In the genomic region with DNA sequence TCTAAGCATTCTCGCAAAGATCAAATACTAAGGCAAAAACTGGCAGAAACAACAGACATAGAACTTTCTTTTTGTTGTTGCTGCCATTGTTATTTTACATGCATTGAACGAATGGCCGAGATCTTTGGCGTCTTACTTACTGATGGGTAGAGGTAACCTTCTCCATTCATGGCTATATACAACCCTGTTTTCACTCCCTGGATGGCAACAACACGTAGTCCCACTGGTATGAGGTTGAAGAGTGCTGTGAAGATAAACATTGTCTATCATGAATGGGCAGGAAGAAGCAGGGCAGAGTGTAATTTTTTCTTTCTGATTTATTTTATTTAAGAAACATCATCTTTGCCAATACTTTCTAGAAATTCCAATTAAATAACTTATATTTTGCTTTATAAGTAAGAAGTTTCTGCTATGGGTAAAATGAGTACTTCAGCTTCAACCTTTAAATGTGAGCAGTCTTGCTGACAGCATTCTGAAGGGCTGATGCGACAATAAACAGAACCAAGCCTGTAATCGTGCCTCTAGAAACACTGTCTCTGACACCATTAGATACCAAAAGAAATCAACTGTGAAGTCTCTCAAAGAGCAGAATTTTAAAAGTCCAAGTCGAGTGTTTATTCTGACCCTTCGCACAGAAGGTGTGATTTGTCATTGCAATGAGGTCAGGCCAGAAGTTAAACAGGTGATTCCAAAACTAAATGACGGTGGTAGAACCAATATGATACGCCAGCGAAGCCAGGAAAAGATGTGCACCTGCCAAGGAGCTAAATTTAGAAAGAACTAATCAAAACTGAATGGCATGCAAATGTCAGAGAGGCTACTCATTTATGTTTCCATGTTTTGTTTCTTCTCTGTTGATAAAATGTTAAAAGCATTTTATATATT, we compare ENCODE assay signal across 13 cellular contexts.
DNase-seq lines count a peak whose midpoint lies in the region; ATAC-seq and TF ChIP-seq lines count a peak whose summit lies in the region.
"Had no signal": no experiment of that assay in that cellular context is flagged by ENCODE, and none has a peak within 500 bp of the region (broad histone marks: within the 10 kb centered on the region; RNA-seq: fewer than 3 reads in every experiment).

No MANE protein-coding gene starts in this region.

- H3K9me3 ChIP-seq in Caco-2 (no peaks in the 10 kb centered on the region), OCI-LY7 (ENCODE audit: low read length) (no peaks in the 10 kb centered on the region)
- H3K9me3 ChIP-seq: ascending aorta, gastrocnemius medialis had no signal

- H2AFZ ChIP-seq in OCI-LY7 (ENCODE audit: low read length): no peak overlapping the region

- H3K9me3 Mint-ChIP-seq in WTC11 (no peaks in the 10 kb centered on the region), Caco-2 (ENCODE audit: unreplicated experiment) (no peaks in the 10 kb centered on the region)
- no peaks in the 10 kb centered on the region for H3K9me3 Mint-ChIP-seq in activated CD4-positive, alpha-beta T cell treated with anti-CD3 and anti-CD28 coated beads, Interleukin-2, amount 10 ng/mL, durations not matched to agents 24 days and 14 days
- H3K9me3 Mint-ChIP-seq: activated T-cell treated with anti-CD3 and anti-CD28 coated beads, Interleukin-2, amount 50 U/mL, for 24 hours had no signal

- no peak overlapping the region for H3K4me3 ChIP-seq in Caco-2 (ENCODE audit: low read depth, low read length)
- H3K4me3 ChIP-seq in OCI-LY7 (ENCODE audit: low read depth, low read length, poor library complexity, severe bottlenecking): no peak overlapping the region
- H3K4me3 ChIP-seq: ascending aorta, gastrocnemius medialis had no signal

- CTCF ChIA-PET in WTC11 (lab: Charles Lee) (no interaction called here), Caco-2 (lab: Charles Lee) (no interaction called here), OCI-LY7 (lab: Charles Lee; ENCODE audit: unreplicated experiment) (no interaction called here)

- no peaks in the 10 kb centered on the region for H3K9me2 ChIP-seq in OCI-LY7 (ENCODE audit: insufficient read depth, low read length)

- H3K4me3 Mint-ChIP-seq in WTC11 (no peak overlapping the region), Caco-2 (ENCODE audit: unreplicated experiment) (no peak overlapping the region)
- no peak overlapping the region for H3K4me3 Mint-ChIP-seq in activated CD4-positive, alpha-beta T cell treated with anti-CD3 and anti-CD28 coated beads, Interleukin-2, amount 10 ng/mL, durations not matched to agents 24 days and 14 days
- H3K4me3 Mint-ChIP-seq: activated T-cell treated with anti-CD3 and anti-CD28 coated beads, Interleukin-2, amount 50 U/mL, for 24 hours had no signal

- DNase-seq in WTC11 (ENCODE audit: low spot score) (no peak), HuH-7 (ENCODE audit: low spot score) (no peak), Caco-2 (no peak), OCI-LY7 (ENCODE audit: low spot score) (no peak)
- DNase-seq in activated CD4-positive, alpha-beta T cell treated with anti-CD3 and anti-CD28 coated beads, Interleukin-2, amount 10 ng/mL, durations not matched to agents 24 days and 14 days: no peak
- DNase-seq: activated T-cell treated with anti-CD3 and anti-CD28 coated beads, Interleukin-2, amount 50 U/mL, for 24 hours; gastrocnemius medialis; NCI-H1694 treated with DMSO at 0.1 percent for 48 hours; WERI-Rb-1 had no signal

- TF ChIP-seq CTCF in WTC11 (IDR thresholded peaks at IDR 0.05) (no peak), Caco-2 (IDR thresholded peaks at IDR 0.05; ENCODE audit: insufficient read depth in 1 of 2, low read depth in 1 of 2, low read length in 1 of 2, severe bottlenecking in 1 of 2, unreplicated experiment in 1 of 2) (no peak), OCI-LY7 (conservative IDR thresholded peaks at IDR 0.05; ENCODE audit: low read length) (no peak)

- H3K36me3 Mint-ChIP-seq in WTC11 (no peaks in the 10 kb centered on the region), Caco-2 (ENCODE audit: insufficient read depth, unreplicated experiment) (no peaks in the 10 kb centered on the region)
- H3K36me3 Mint-ChIP-seq in activated CD4-positive, alpha-beta T cell treated with anti-CD3 and anti-CD28 coated beads, Interleukin-2, amount 10 ng/mL, durations not matched to agents 24 days and 14 days (ENCODE audit: low read depth): no peaks in the 10 kb centered on the region

- no peaks in the 10 kb centered on the region for H3K27me3 Mint-ChIP-seq in WTC11 (ENCODE audit: low read depth)
- peaks cover 14% of the 10 kb centered on the region for H3K27me3 Mint-ChIP-seq in Caco-2 (ENCODE audit: insufficient read depth, unreplicated experiment)
- H3K27me3 Mint-ChIP-seq in activated CD4-positive, alpha-beta T cell treated with anti-CD3 and anti-CD28 coated beads, Interleukin-2, amount 10 ng/mL, durations not matched to agents 24 days and 14 days: no peaks in the 10 kb centered on the region

- no peaks in the 10 kb centered on the region for H4K20me1 ChIP-seq in OCI-LY7 (ENCODE audit: insufficient read depth, low read length)

- H3K4me1 Mint-ChIP-seq in WTC11 (peaks cover 33% of the 10 kb centered on the region), Caco-2 (ENCODE audit: low read depth, unreplicated experiment) (no peaks in the 10 kb centered on the region)
- H3K4me1 Mint-ChIP-seq in activated CD4-positive, alpha-beta T cell treated with anti-CD3 and anti-CD28 coated beads, Interleukin-2, amount 10 ng/mL, durations not matched to agents 24 days and 14 days: no peaks in the 10 kb centered on the region

- H3K4me2 ChIP-seq in OCI-LY7 (ENCODE audit: low read length): no peak overlapping the region

- no peaks in the 10 kb centered on the region for H3K27me3 ChIP-seq in Caco-2 (replicated peaks; ENCODE audit: control insufficient read depth, insufficient read depth, low read length)
- H3K27me3 ChIP-seq: ascending aorta, gastrocnemius medialis had no signal

- intact Hi-C loops in Caco-2 (cut with micrococcal nuclease; ENCODE audit: unreplicated experiment): no loop called here
- intact Hi-C loops in activated CD4-positive, alpha-beta T cell treated with anti-CD3 and anti-CD28 coated beads, Interleukin-2, amount 10 ng/mL, durations not matched to agents 24 days and 14 days (cut with micrococcal nuclease): no loop called here
- intact Hi-C loops in OCI-LY7 (cut with micrococcal nuclease; ENCODE audit: unreplicated experiment): no loop called here

- H3K27ac ChIP-seq in OCI-LY7 (ENCODE audit: low read depth, low read length, poor library complexity, severe bottlenecking): no peak overlapping the region
- H3K27ac ChIP-seq: ascending aorta, gastrocnemius medialis, WERI-Rb-1 had no signal

- no peaks in the 10 kb centered on the region for H3K79me2 ChIP-seq in OCI-LY7 (ENCODE audit: insufficient read depth, low read depth, low read length)

- POLR2A ChIA-PET in WTC11 (lab: Charles Lee): no interaction called here
- POLR2A ChIA-PET in Caco-2 (lab: Charles Lee): no interaction called here
- POLR2A ChIA-PET in OCI-LY7 (lab: Charles Lee): no interaction called here

- H3K4me1 ChIP-seq in Caco-2 (no peaks in the 10 kb centered on the region), OCI-LY7 (ENCODE audit: insufficient read depth, low read length, poor library complexity, severe bottlenecking) (no peaks in the 10 kb centered on the region)
- H3K4me1 ChIP-seq: ascending aorta, gastrocnemius medialis had no signal

- ATAC-seq in GM18861 (IDR thresholded peaks at IDR 0.05; ENCODE audit: unreplicated experiment) (peak; percentile 38), GM21723 (IDR thresholded peaks at IDR 0.05; ENCODE audit: unreplicated experiment) (peak; percentile 60), HG03571 (IDR thresholded peaks at IDR 0.05; ENCODE audit: unreplicated experiment) (peak; percentile 53), WTC11 (peak; percentile 34; the same call in 1 of the 2 replicates)
- ATAC-seq: gastrocnemius medialis had no signal

- no peaks in the 10 kb centered on the region for H3K36me3 ChIP-seq in Caco-2 (ENCODE audit: control insufficient read depth, insufficient read depth, low read length)
- H3K36me3 ChIP-seq in OCI-LY7 (ENCODE audit: insufficient read depth, low read length): no peaks in the 10 kb centered on the region
- H3K36me3 ChIP-seq: ascending aorta, gastrocnemius medialis, WERI-Rb-1 had no signal

- BruUV-seq in Caco-2 (replicated peaks; lab: Mats Ljungman, UMichigan) (no TSS peak), OCI-LY7 (replicated peaks; lab: Mats Ljungman, UMichigan) (no TSS peak)

- H3K27ac Mint-ChIP-seq in WTC11 (peak overlapping the region; percentile 95), Caco-2 (ENCODE audit: unreplicated experiment) (no peak overlapping the region)
- H3K27ac Mint-ChIP-seq in activated CD4-positive, alpha-beta T cell treated with anti-CD3 and anti-CD28 coated beads, Interleukin-2, amount 10 ng/mL, durations not matched to agents 24 days and 14 days: no peak overlapping the region
- H3K27ac Mint-ChIP-seq: activated T-cell treated with anti-CD3 and anti-CD28 coated beads, Interleukin-2, amount 50 U/mL, for 24 hours had no signal

TF ChIP-seq in WTC11, 78 proteins besides CTCF, POLR2A, EP300 and RAD21 (continues in another document):
- TF ChIP-seq OVOL2 (CRISPR knock-in tag; IDR thresholded peaks at IDR 0.05; ENCODE audit: borderline replicate concordance) (no peak), ZNF396 (CRISPR knock-in tag; IDR thresholded peaks at IDR 0.05; ENCODE audit: borderline replicate concordance) (no peak)
